21 cellular contexts compared by ENCODE assay signal in genomic region chr15:28027714-28028076, GRCh38.
A peak's percentile ranks its signal among the peaks of the same experiment; 100 is the strongest.
DNase-seq lines count a peak whose midpoint lies in the region; ATAC-seq and TF ChIP-seq lines count a peak whose summit lies in the region.
"Had no signal": no experiment of that assay in that cellular context is flagged by ENCODE, and none has a peak within 500 bp of the region (broad histone marks: within the 10 kb centered on the region; RNA-seq: fewer than 3 reads in every experiment).

No MANE protein-coding gene starts in this region.

- ATAC-seq in GM21717 (IDR thresholded peaks at IDR 0.05; ENCODE audit: unreplicated experiment) = no peak
- ATAC-seq: A549; CD8-positive, alpha-beta T cell had no signal

- no peak for TF ChIP-seq CTCF in GM12865 (IDR thresholded peaks at IDR 0.05; ENCODE audit: insufficient read depth, low read depth, low read length, missing control alignments)
- TF ChIP-seq CTCF in colonic mucosa (IDR thresholded peaks at IDR 0.05) = no peak

- peak overlapping the region; percentile 25 for H3K4me3 ChIP-seq in GM12865 (ENCODE audit: low read depth, low read length)
- no peak overlapping the region for H3K4me3 ChIP-seq in colonic mucosa
- H3K4me3 ChIP-seq: A549; BLaER1 treated with 17β-estradiol and CSF1 and Interleukin-3, amounts not matched to agents 10 nM and 100 nM had no signal

- H3K4me1 ChIP-seq in colonic mucosa = no peaks in the 10 kb centered on the region
- H3K4me1 ChIP-seq: A549 had no signal

- no peak overlapping the region for H3K27ac ChIP-seq in colonic mucosa
- H3K27ac ChIP-seq: 22Rv1; A549; BLaER1 treated with 17β-estradiol and CSF1 and Interleukin-3, amounts not matched to agents 10 nM and 100 nM; C4-2B had no signal

- no peak for DNase-seq in GM12865 (ENCODE audit: low read depth)
- DNase-seq in colonic mucosa = peak; percentile 6
- DNase-seq in mesenteric fat pad (ENCODE audit: low spot score) = peak; percentile 57
- no peak for DNase-seq in putamen (ENCODE audit: low spot score)
- DNase-seq in DMS114 treated with DMSO at 0.1 percent for 48 hours (lab: John Stamatoyannopoulos, UW; ENCODE audit: unreplicated experiment) = no peak
- DNase-seq: AML-193; Caco-2; Calu3; CD4-positive, alpha-beta T cell; CD8-positive, alpha-beta T cell; DMS153; DMS53; DMS79; DND-41; EL; GDM1 had no signal

- H3K9me3 ChIP-seq in colonic mucosa = no peaks in the 10 kb centered on the region
- H3K9me3 ChIP-seq: A549, Caco-2 had no signal

- no peak overlapping the region for H3K9ac ChIP-seq in colonic mucosa (ENCODE audit: low read depth in 2 of 2, low read length in 2 of 2)
- H3K9ac ChIP-seq: BLaER1 treated with 17β-estradiol and CSF1 and Interleukin-3, amounts not matched to agents 10 nM and 100 nM had no signal

- intact Hi-C loops in colonic mucosa (cut with DNase I) = no loop called here

- no peaks in the 10 kb centered on the region for H3K36me3 ChIP-seq in colonic mucosa
- H3K36me3 ChIP-seq: BLaER1 treated with 17β-estradiol and CSF1 and Interleukin-3, amounts not matched to agents 10 nM and 100 nM had no signal

- no peaks in the 10 kb centered on the region for H3K27me3 ChIP-seq in colonic mucosa
- H3K27me3 ChIP-seq: BLaER1 treated with 17β-estradiol and CSF1 and Interleukin-3, amounts not matched to agents 10 nM and 100 nM had no signal

Comparison
In these comparisons a context has a peak if more than half of its experiments do, and no peak if none do; other contexts are left out.
1. DNase-seq: peak in colonic mucosa (single experiment) and mesenteric fat pad (single experiment); none in GM12865 (single experiment), putamen (single experiment) and DMS114 treated with DMSO at 0.1 percent for 48 hours (single experiment).